Comparison of ENCODE assay signal across 1 cellular context in the genomic region with DNA sequence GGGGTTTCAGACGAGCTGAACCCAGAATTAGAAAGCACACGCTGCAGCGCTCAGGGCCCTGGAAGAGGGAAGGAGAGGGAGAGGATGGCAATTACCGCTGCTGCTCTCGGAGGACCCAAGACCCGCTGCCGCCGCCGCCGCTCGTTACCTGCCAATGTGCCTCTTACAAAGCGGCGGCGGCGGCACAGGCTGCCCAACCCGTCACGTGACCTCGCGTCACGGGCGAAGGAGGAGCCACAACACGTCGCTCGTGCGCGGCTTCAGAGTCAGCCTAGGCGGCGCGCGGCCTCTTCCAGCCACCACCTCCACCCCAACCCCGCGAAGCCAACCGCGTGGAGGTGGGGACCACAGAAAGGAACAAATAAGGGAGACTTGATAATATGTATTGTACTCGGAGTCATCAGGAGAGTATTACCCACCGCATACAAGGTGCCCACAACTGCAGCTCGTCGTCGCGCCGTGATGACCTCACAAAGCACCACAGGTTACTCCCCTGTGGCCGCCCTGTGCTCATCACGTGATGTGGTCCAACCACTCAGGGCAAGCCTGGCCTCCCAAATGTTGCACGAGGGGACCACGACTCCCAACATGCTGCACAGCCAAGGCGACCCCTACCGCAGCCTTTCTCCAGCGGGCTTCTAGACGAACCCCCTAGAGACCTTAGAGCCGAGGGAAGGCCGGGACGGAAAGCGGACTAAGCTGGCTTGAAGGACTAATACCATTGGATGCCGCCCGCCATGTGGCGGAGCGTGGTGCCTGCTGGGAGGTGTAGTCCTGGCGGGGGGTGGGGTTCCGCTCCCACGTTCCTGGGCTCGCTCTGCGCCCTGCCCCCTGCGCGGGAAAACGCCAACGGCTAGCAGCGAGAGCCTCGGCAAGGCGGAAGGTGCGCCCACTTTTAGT.
A peak's percentile ranks its signal among the peaks of the same experiment; 100 is the strongest.
TF ChIP-seq lines count a peak whose summit lies in the region.

A gene with protein sequence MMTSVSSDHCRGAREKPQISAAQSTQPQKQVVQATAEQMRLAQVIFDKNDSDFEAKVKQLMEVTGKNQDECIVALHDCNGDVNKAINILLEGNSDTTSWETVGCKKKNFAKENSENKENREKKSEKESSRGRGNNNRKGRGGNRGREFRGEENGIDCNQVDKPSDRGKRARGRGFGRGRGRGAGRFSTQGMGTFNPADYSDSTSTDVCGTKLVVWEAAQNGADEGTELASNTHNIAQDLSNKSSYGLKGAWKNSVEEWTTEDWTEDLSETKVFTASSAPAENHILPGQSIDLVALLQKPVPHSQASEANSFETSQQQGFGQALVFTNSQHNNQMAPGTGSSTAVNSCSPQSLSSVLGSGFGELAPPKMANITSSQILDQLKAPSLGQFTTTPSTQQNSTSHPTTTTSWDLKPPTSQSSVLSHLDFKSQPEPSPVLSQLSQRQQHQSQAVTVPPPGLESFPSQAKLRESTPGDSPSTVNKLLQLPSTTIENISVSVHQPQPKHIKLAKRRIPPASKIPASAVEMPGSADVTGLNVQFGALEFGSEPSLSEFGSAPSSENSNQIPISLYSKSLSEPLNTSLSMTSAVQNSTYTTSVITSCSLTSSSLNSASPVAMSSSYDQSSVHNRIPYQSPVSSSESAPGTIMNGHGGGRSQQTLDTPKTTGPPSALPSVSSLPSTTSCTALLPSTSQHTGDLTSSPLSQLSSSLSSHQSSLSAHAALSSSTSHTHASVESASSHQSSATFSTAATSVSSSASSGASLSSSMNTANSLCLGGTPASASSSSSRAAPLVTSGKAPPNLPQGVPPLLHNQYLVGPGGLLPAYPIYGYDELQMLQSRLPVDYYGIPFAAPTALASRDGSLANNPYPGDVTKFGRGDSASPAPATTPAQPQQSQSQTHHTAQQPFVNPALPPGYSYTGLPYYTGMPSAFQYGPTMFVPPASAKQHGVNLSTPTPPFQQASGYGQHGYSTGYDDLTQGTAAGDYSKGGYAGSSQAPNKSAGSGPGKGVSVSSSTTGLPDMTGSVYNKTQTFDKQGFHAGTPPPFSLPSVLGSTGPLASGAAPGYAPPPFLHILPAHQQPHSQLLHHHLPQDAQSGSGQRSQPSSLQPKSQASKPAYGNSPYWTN (minus strand): TSS at position 158 of the 900 bp plus-strand sequence. CDS start 31,739 bp downstream, outside the sequence.

TF ChIP-seq in K562, 482 proteins besides CTCF, POLR2A, EP300 and RAD21 (continued from another document):
- TF ChIP-seq, protein P1, sequence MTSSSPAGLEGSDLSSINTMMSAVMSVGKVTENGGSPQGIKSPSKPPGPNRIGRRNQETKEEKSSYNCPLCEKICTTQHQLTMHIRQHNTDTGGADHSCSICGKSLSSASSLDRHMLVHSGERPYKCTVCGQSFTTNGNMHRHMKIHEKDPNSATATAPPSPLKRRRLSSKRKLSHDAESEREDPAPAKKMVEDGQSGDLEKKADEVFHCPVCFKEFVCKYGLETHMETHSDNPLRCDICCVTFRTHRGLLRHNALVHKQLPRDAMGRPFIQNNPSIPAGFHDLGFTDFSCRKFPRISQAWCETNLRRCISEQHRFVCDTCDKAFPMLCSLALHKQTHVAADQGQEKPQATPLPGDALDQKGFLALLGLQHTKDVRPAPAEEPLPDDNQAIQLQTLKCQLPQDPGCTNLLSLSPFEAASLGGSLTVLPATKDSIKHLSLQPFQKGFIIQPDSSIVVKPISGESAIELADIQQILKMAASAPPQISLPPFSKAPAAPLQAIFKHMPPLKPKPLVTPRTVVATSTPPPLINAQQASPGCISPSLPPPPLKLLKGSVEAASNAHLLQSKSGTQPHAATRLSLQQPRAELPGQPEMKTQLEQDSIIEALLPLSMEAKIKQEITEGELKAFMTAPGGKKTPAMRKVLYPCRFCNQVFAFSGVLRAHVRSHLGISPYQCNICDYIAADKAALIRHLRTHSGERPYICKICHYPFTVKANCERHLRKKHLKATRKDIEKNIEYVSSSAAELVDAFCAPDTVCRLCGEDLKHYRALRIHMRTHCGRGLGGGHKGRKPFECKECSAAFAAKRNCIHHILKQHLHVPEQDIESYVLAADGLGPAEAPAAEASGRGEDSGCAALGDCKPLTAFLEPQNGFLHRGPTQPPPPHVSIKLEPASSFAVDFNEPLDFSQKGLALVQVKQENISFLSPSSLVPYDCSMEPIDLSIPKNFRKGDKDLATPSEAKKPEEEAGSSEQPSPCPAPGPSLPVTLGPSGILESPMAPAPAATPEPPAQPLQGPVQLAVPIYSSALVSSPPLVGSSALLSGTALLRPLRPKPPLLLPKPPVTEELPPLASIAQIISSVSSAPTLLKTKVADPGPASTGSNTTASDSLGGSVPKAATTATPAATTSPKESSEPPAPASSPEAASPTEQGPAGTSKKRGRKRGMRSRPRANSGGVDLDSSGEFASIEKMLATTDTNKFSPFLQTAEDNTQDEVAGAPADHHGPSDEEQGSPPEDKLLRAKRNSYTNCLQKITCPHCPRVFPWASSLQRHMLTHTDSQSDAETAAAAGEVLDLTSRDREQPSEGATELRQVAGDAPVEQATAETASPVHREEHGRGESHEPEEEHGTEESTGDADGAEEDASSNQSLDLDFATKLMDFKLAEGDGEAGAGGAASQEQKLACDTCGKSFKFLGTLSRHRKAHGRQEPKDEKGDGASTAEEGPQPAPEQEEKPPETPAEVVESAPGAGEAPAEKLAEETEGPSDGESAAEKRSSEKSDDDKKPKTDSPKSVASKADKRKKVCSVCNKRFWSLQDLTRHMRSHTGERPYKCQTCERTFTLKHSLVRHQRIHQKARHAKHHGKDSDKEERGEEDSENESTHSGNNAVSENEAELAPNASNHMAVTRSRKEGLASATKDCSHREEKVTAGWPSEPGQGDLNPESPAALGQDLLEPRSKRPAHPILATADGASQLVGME (CRISPR knock-in tag; IDR thresholded peaks at IDR 0.05) = no peak
- TF ChIP-seq, protein P2, sequence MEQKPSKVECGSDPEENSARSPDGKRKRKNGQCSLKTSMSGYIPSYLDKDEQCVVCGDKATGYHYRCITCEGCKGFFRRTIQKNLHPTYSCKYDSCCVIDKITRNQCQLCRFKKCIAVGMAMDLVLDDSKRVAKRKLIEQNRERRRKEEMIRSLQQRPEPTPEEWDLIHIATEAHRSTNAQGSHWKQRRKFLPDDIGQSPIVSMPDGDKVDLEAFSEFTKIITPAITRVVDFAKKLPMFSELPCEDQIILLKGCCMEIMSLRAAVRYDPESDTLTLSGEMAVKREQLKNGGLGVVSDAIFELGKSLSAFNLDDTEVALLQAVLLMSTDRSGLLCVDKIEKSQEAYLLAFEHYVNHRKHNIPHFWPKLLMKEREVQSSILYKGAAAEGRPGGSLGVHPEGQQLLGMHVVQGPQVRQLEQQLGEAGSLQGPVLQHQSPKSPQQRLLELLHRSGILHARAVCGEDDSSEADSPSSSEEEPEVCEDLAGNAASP (IDR thresholded peaks at IDR 0.05) = no peak
- TF ChIP-seq PYGO2 (tag; IDR thresholded peaks at IDR 0.05) = no peak
- TF ChIP-seq MAZ (CRISPR knock-in tag; conservative IDR thresholded peaks at IDR 0.05 in 1 of 2, IDR thresholded peaks at IDR 0.05 in 1 of 2) = peak; percentile 60 to 88
- TF ChIP-seq, protein P3, sequence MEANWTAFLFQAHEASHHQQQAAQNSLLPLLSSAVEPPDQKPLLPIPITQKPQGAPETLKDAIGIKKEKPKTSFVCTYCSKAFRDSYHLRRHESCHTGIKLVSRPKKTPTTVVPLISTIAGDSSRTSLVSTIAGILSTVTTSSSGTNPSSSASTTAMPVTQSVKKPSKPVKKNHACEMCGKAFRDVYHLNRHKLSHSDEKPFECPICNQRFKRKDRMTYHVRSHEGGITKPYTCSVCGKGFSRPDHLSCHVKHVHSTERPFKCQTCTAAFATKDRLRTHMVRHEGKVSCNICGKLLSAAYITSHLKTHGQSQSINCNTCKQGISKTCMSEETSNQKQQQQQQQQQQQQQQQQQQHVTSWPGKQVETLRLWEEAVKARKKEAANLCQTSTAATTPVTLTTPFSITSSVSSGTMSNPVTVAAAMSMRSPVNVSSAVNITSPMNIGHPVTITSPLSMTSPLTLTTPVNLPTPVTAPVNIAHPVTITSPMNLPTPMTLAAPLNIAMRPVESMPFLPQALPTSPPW (CRISPR knock-in tag; IDR thresholded peaks at IDR 0.05) = peak; percentile 54
- TF ChIP-seq MCM2 (IDR thresholded peaks at IDR 0.05; ENCODE audit: low read depth) = no peak
- no peak for TF ChIP-seq ILK (tag; IDR thresholded peaks at IDR 0.05; ENCODE audit: borderline replicate concordance, low read depth)
- TF ChIP-seq, protein P4, sequence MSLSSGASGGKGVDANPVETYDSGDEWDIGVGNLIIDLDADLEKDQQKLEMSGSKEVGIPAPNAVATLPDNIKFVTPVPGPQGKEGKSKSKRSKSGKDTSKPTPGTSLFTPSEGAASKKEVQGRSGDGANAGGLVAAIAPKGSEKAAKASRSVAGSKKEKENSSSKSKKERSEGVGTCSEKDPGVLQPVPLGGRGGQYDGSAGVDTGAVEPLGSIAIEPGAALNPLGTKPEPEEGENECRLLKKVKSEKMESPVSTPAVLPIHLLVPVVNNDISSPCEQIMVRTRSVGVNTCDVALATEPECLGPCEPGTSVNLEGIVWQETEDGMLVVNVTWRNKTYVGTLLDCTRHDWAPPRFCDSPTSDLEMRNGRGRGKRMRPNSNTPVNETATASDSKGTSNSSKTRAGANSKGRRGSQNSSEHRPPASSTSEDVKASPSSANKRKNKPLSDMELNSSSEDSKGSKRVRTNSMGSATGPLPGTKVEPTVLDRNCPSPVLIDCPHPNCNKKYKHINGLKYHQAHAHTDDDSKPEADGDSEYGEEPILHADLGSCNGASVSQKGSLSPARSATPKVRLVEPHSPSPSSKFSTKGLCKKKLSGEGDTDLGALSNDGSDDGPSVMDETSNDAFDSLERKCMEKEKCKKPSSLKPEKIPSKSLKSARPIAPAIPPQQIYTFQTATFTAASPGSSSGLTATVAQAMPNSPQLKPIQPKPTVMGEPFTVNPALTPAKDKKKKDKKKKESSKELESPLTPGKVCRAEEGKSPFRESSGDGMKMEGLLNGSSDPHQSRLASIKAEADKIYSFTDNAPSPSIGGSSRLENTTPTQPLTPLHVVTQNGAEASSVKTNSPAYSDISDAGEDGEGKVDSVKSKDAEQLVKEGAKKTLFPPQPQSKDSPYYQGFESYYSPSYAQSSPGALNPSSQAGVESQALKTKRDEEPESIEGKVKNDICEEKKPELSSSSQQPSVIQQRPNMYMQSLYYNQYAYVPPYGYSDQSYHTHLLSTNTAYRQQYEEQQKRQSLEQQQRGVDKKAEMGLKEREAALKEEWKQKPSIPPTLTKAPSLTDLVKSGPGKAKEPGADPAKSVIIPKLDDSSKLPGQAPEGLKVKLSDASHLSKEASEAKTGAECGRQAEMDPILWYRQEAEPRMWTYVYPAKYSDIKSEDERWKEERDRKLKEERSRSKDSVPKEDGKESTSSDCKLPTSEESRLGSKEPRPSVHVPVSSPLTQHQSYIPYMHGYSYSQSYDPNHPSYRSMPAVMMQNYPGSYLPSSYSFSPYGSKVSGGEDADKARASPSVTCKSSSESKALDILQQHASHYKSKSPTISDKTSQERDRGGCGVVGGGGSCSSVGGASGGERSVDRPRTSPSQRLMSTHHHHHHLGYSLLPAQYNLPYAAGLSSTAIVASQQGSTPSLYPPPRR (CRISPR knock-in tag; IDR thresholded peaks at IDR 0.05; ENCODE audit: borderline replicate concordance) = 0 out of 2 replicates have a peak, but pooled peaks have one; percentile 28
- TF ChIP-seq CBFA2T3 (IDR thresholded peaks at IDR 0.05) = no peak
